Comparison of ENCODE assay signal across 16 cellular contexts in genomic region chr1:211571998-211572397, GRCh38. TPM values are rescaled to one million over a fixed set of nuclear protein-coding genes. Genes with fewer than 3 reads are reported as not detected.
DNase-seq lines count a peak whose midpoint lies in the region; ATAC-seq, FAIRE-seq and TF ChIP-seq lines count a peak whose summit lies in the region.
"Had no signal": no experiment of that assay in that cellular context is flagged by ENCODE, and none has a peak within 500 bp of the region (broad histone marks: within the 10 kb centered on the region; RNA-seq: fewer than 3 reads in every experiment).

No MANE protein-coding gene starts in this region.

- H3K36me3 Mint-ChIP-seq in H9 (ENCODE audit: insufficient read depth in 1 of 3, low read depth in 3 of 3): peaks cover 2 to 18% (median 18%) of the 10 kb centered on the region in 3 experiments; a peak in 5 of 7 replicates

- H4K91ac ChIP-seq in H9 (ENCODE audit: insufficient read length, low read depth, low read length): no peak overlapping the region

- ATAC-seq in HG02610 (IDR thresholded peaks at IDR 0.05; ENCODE audit: unreplicated experiment): peak; percentile 68
- peak; percentile 61 for ATAC-seq in GM12878
- ATAC-seq in gastroesophageal sphincter: no peak
- ATAC-seq: A549 had no signal

- H3K56ac ChIP-seq in H9 (ENCODE audit: insufficient read length, low read depth, low read length): no peak overlapping the region

- 2% methylated on average over 2 of the region's 2 CpGs for WGBS in GM12878 (ENCODE audit: insufficient coverage, insufficient replicate concordance, low lambda C conversion rate, missing lambda C conversion rate)
- 52 to 56% methylated on average over 2 of the region's 2 CpGs for WGBS in gastroesophageal sphincter (ENCODE audit: low coverage in 1 of 2), 2 donors
- WGBS in H9 (ENCODE audit: extremely low coverage, insufficient read length, low lambda C conversion rate): no CpG with 5 or more reads among the region's 2 CpGs

- no peak overlapping the region for H3K18ac ChIP-seq in H9 (ENCODE audit: insufficient read length, low read depth, low read length)

- H3K4me1 Mint-ChIP-seq in H9: peaks cover 10 to 19% of the 10 kb centered on the region in 2 experiments

- H3K4me3 ChIP-seq in MM.1S (ENCODE audit: low read length) (peak overlapping the region; percentile 96), GM12878 (no peak overlapping the region), gastroesophageal sphincter (no peak overlapping the region)
- H3K4me3 ChIP-seq: A549, BLaER1 had no signal

- no peak overlapping the region for H3T11ph ChIP-seq in H9 (ENCODE audit: low read length)

- no peaks in the 10 kb centered on the region for H3K27me3 Mint-ChIP-seq in H9 (ENCODE audit: low read depth)
- H3K27me3 Mint-ChIP-seq: CD4-positive, alpha-beta memory T cell had no signal

- no peak overlapping the region for H3K27ac Mint-ChIP-seq in H9
- H3K27ac Mint-ChIP-seq: CD14-positive monocyte; CD4-positive, alpha-beta memory T cell had no signal

- peaks cover 52% of the 10 kb centered on the region for H3F3A ChIP-seq in MM.1S (ENCODE audit: insufficient read depth, low read length)

- H2BK5ac ChIP-seq in H9 (ENCODE audit: insufficient read length, low read length): no peak overlapping the region

- H3K4me1 ChIP-seq in MM.1S (ENCODE audit: low read length): peaks cover 42% of the 10 kb centered on the region
- peaks cover 10% of the 10 kb centered on the region for H3K4me1 ChIP-seq in GM12878 (ENCODE audit: control insufficient read depth, insufficient read depth, low read length)
- H3K4me1 ChIP-seq in gastroesophageal sphincter: peaks cover 0 to 46% (median 0%) of the 10 kb centered on the region in 3 donors
- H3K4me1 ChIP-seq in H9 (ENCODE audit: insufficient read depth, low read length): no peaks in the 10 kb centered on the region; the same call in 1 of the 2 replicates

- no peak for DNase-seq in MM.1S
- no peak for DNase-seq in GM12878 (ENCODE audit: low read depth, low spot score)
- DNase-seq in anterior cingulate cortex (lab: John Stamatoyannopoulos, UW): no peak
- no peak for DNase-seq in H9
- DNase-seq: AML-193; CD4-positive, alpha-beta memory T cell; DMS153; DMS79; GDM1; GOT3; H7 had no signal

- peak overlapping the region; percentile 92 for H3K9ac ChIP-seq in MM.1S (ENCODE audit: low read length)
- H3K9ac ChIP-seq in GM12878 (ENCODE audit: control insufficient read depth, insufficient read depth, low read length): no peak overlapping the region
- H3K9ac ChIP-seq in H9 (ENCODE audit: extremely low read depth, insufficient read length, low read length): no peak overlapping the region
- H3K9ac ChIP-seq: BLaER1 had no signal

- no peak overlapping the region for H2BK120ac ChIP-seq in H9 (ENCODE audit: low read depth, low read length, poor library complexity, severe bottlenecking)

- H3K9me3 ChIP-seq in MM.1S (replicated peaks; ENCODE audit: insufficient read depth, low read length) (no peaks in the 10 kb centered on the region), GM12878 (replicated peaks; ENCODE audit: control insufficient read depth, insufficient read depth, low read length) (no peaks in the 10 kb centered on the region), gastroesophageal sphincter (no peaks in the 10 kb centered on the region), H9 (ENCODE audit: control insufficient read depth, low read depth, low read length) (no peaks in the 10 kb centered on the region)
- H3K9me3 ChIP-seq: A549, BLaER1 had no signal

- H4K20me1 ChIP-seq in MM.1S (ENCODE audit: insufficient read depth, low read length): peaks cover 3% of the 10 kb centered on the region
- no peaks in the 10 kb centered on the region for H4K20me1 ChIP-seq in GM12878 (ENCODE audit: control insufficient read depth, insufficient read depth)
- no peaks in the 10 kb centered on the region for H4K20me1 ChIP-seq in H9 (ENCODE audit: control insufficient read depth, insufficient read depth, insufficient read length)

- CTCF ChIA-PET in GM12878 (lab: Yijun Ruan, JAX): interaction anchor here (2.5 to 2.7 kb wide), 2 partner anchors 57 to 58 kb away, joined by 10 to 12 read pairs; no protein-coding TSS in a partner anchor

- H3K79me1 ChIP-seq in H9 (ENCODE audit: insufficient read depth, low read depth, low read length, poor library complexity, severe bottlenecking): no peaks in the 10 kb centered on the region

- H2BK12ac ChIP-seq in H9 (ENCODE audit: insufficient read length, low read depth, low read length): no peak overlapping the region

- no TSS peak for BruUV-seq in GM12878 (replicated peaks; lab: Mats Ljungman, UMichigan)

- SMC1A ChIA-PET in GM12878 (lab: Charles Lee; ENCODE audit: uncharacterized antibody, unreplicated experiment): interaction anchor here (1.0 to 2.5 kb wide), 6 partner anchors 10 to 92 kb away, joined by 3 to 7 read pairs (median 3); no protein-coding TSS in a partner anchor

- H3K9me3 Mint-ChIP-seq in H9: no peaks in the 10 kb centered on the region
- H3K9me3 Mint-ChIP-seq: CD14-positive monocyte; CD4-positive, alpha-beta memory T cell had no signal

- no peaks in the 10 kb centered on the region for H3K9me2 ChIP-seq in MM.1S (replicated peaks; ENCODE audit: insufficient read depth, low read length)

- H4K8ac ChIP-seq in H9 (replicated peaks; ENCODE audit: insufficient read length, low read depth, low read length): no peak overlapping the region

- intact Hi-C loops in GM12878 (cut with micrococcal nuclease; ENCODE audit: unreplicated experiment): loop anchor here (10.0 kb wide), 2 partner anchors 463 to 723 kb away; partner anchors contain the start of genes DTL and INTS7

- H3K4me3 Mint-ChIP-seq in H9: no peak overlapping the region
- H3K4me3 Mint-ChIP-seq: CD14-positive monocyte; CD4-positive, alpha-beta memory T cell had no signal

- H3K4ac ChIP-seq in H9 (ENCODE audit: low read depth, low read length): no peak overlapping the region

- H3K14ac ChIP-seq in H9 (ENCODE audit: insufficient read depth, low read length): no peak overlapping the region

- no peak overlapping the region for H2BK15ac ChIP-seq in H9 (ENCODE audit: low read depth, low read length)

- H4K5ac ChIP-seq in H9 (ENCODE audit: insufficient read length, low read depth, low read length): no peak overlapping the region

- TF ChIP-seq CTCF in MM.1S (IDR thresholded peaks at IDR 0.05; ENCODE audit: low read length): no peak
- TF ChIP-seq CTCF in GM12878 (IDR thresholded peaks at IDR 0.05 in 2 of 3, conservative IDR thresholded peaks at IDR 0.05 in 1 of 3; ENCODE audit: control insufficient read depth in 2 of 3, extremely low read depth in 1 of 3, insufficient read depth in 1 of 3, low read depth in 3 of 3, low read length in 3 of 3): no peak
- TF ChIP-seq CTCF in gastroesophageal sphincter (IDR thresholded peaks at IDR 0.05): no peak
- TF ChIP-seq CTCF in H9 (conservative IDR thresholded peaks at IDR 0.05): no peak

- H3K36me3 ChIP-seq in MM.1S (replicated peaks; ENCODE audit: insufficient read depth, low read length) (peaks cover 13% of the 10 kb centered on the region), GM12878 (ENCODE audit: control insufficient read depth in 2 of 2, insufficient read depth in 2 of 2, low read length in 1 of 2) (peaks cover 0 to 5% of the 10 kb centered on the region in 2 experiments; a peak in 1 of 4 replicates), gastroesophageal sphincter (peaks cover 0 to 17% of the 10 kb centered on the region in 2 donors)

- H3K79me2 ChIP-seq in MM.1S (ENCODE audit: low read length) (peaks cover 65% of the 10 kb centered on the region), GM12878 (ENCODE audit: control insufficient read depth, insufficient read depth, low read length) (peaks cover 56% of the 10 kb centered on the region), H9 (ENCODE audit: insufficient read depth, low read length) (peaks cover 4% of the 10 kb centered on the region; the same call in 1 of the 2 replicates)

- no peak for FAIRE-seq in GM12878 (lab: Jason Lieb, UNC)
- FAIRE-seq: A549 had no signal

- H3K27me3 ChIP-seq in MM.1S (replicated peaks; ENCODE audit: insufficient read depth, low read length): no peaks in the 10 kb centered on the region
- no peaks in the 10 kb centered on the region for H3K27me3 ChIP-seq in GM12878 (replicated peaks in 1 of 2; ENCODE audit: control insufficient read depth in 2 of 2, insufficient read depth in 2 of 2, low read length in 1 of 2)
- no peaks in the 10 kb centered on the region for H3K27me3 ChIP-seq in gastroesophageal sphincter
- H3K27me3 ChIP-seq in H9 (ENCODE audit: insufficient read depth, low read length): no peaks in the 10 kb centered on the region
- H3K27me3 ChIP-seq: BLaER1 had no signal

- H3K23ac ChIP-seq in H9 (ENCODE audit: insufficient read length, low read depth, low read length): no peak overlapping the region

- H3K4me2 ChIP-seq in MM.1S (ENCODE audit: low read depth, low read length) (peak overlapping the region; percentile 81), GM12878 (ENCODE audit: control insufficient read depth, insufficient read depth) (peak overlapping the region; percentile 54), H9 (ENCODE audit: insufficient read depth, insufficient read length, low read length) (no peak overlapping the region)
- H3K4me2 ChIP-seq: A549, BLaER1 had no signal

- TF ChIP-seq EP300 in GM12878 (IDR thresholded peaks at IDR 0.05; ENCODE audit: borderline replicate concordance in 1 of 2, control insufficient read depth in 1 of 2, low read depth in 2 of 2, low read length in 2 of 2) (no peak), gastroesophageal sphincter (IDR thresholded peaks at IDR 0.05) (no peak)

- H3K27ac ChIP-seq in MM.1S (ENCODE audit: low read length) (peak overlapping the region; percentile 68), GM12878 (ENCODE audit: control insufficient read depth, insufficient read depth) (peak overlapping the region; percentile 42; the same call in 1 of the 2 replicates), gastroesophageal sphincter (no peak overlapping the region), H9 (ENCODE audit: insufficient read length, low read depth, low read length) (no peak overlapping the region)
- H3K27ac ChIP-seq: A549, BLaER1 had no signal

- POLR2A ChIA-PET in GM12878 (lab: Charles Lee): no interaction called here

- H2AFZ ChIP-seq in MM.1S (ENCODE audit: low read length) (no peak overlapping the region), GM12878 (ENCODE audit: control insufficient read depth, low read depth, low read length) (no peak overlapping the region), H9 (ENCODE audit: low read length) (no peak overlapping the region)

- in situ Hi-C loops in GM12878 (cut with MboI): no loop called here

- no peaks in the 10 kb centered on the region for H3K23me2 ChIP-seq in H9 (ENCODE audit: insufficient read length, low read depth, low read length, poor library complexity, severe bottlenecking)

- TF ChIP-seq POLR2A in GM12878 (IDR thresholded peaks at IDR 0.05; ENCODE audit: low read depth, low read length) (no peak), gastroesophageal sphincter (IDR thresholded peaks at IDR 0.05) (no peak)

- H2AK5ac ChIP-seq in H9 (ENCODE audit: insufficient read length, low read length): no peak overlapping the region

- no peak overlapping the region for H2BK20ac ChIP-seq in H9 (ENCODE audit: low read depth, low read length, poor library complexity, severe bottlenecking)

- RAD21 ChIA-PET in GM12878 (lab: Charles Lee; ENCODE audit: unreplicated experiment): interaction anchor here (1.1 to 1.5 kb wide), 3 partner anchors 55 to 232 kb away, joined by 3 to 4 read pairs (median 3); no protein-coding TSS in a partner anchor

- no peak for TF ChIP-seq RAD21 in GM12878 (IDR thresholded peaks at IDR 0.05; ENCODE audit: insufficient read depth, low read depth, low read length)

RNA-seq across cellular contexts. Expression of gene SLC30A1, which starts 7.0 kb away (rescaled TPM):
- 28.5 and 29.1 TPM in 2 replicates for total RNA-seq in GM12878 (2013; cell fraction: nucleolus; rRNA removed)
- total RNA-seq in GM12878 (2014; rRNA removed) (6.7 and 8.0 TPM in 2 replicates), GM12878 (2014; rRNA removed; fragmentation: Illumina TruSeq; extraction: Trizol) (10.0 and 10.6 TPM in 2 replicates), GM12878 (2021) (13.4 and 14.1 TPM in 2 replicates), gastroesophageal sphincter (10 to 100 TPM; 10.1 to 17.3 (median 13.0) TPM), H9 (2021) (17.1 and 17.3 TPM in 2 replicates)
- polyA plus RNA-seq in GM12878 (2011; ENCODE audit: low read depth): 3.9 TPM
- polyA plus RNA-seq in GM12878 (2011; rRNA removed) (10.2 and 17.7 TPM in 2 replicates), GM12878 (2014; fragmentation: Illumina TruSeq; extraction: Trizol) (7.4 and 8.7 TPM in 2 replicates), GM12878 (2014; fragmentation: Nextera tagmentation; extraction: Ambion mirVana) (1 to 10 TPM; 3.5 to 4.0 TPM), GM12878 (2014; rRNA removed) (4.3 and 4.5 TPM in 2 replicates), GM12878 (2016; fragmentation: Nextera tagmentation; extraction: Ambion mirVana) (10 to 100 TPM; 11.8 to 13.9 TPM)
- polyA plus RNA-seq in GM12878 (2011; cell fraction: cytosol; rRNA removed): 4.4 and 4.7 TPM in 2 replicates
- 8.1 and 8.6 TPM in 2 replicates for polyA plus RNA-seq in GM12878 (2011; cell fraction: nucleus; rRNA removed)
- 6.2 and 7.7 TPM in 2 replicates for polyA plus RNA-seq in GM12878 (2012)
- 13.4 and 16.5 TPM in 2 replicates for polyA minus RNA-seq in GM12878 (2011; rRNA and poly(A)+ RNA removed)
- polyA minus RNA-seq in GM12878 (2011; cell fraction: cytosol; rRNA and poly(A)+ RNA removed): 9.1 and 9.9 TPM in 2 replicates
- polyA minus RNA-seq in GM12878 (2011; cell fraction: nucleus; rRNA and poly(A)+ RNA removed): 16.4 and 21.0 TPM in 2 replicates

Comparison
In these comparisons a context has a peak if more than half of its experiments do, and no peak if none do; other contexts are left out.
1. H3K27ac ChIP-seq: peak in MM.1S (single experiment) and GM12878 (single experiment); none in gastroesophageal sphincter (0 of 4) and H9 (single experiment).